Comparison of ENCODE assay signal across 10 cellular contexts in genomic region chr15:89362203-89363101, GRCh38. TPM values are rescaled to one million over a fixed set of nuclear protein-coding genes. Genes with fewer than 3 reads are reported as not detected.
DNase-seq lines count a peak whose midpoint lies in the region; ATAC-seq and TF ChIP-seq lines count a peak whose summit lies in the region.
"Had no signal": no experiment of that assay in that cellular context is flagged by ENCODE, and none has a peak within 500 bp of the region (broad histone marks: within the 10 kb centered on the region; RNA-seq: fewer than 3 reads in every experiment).

No MANE protein-coding gene starts in this region.

- no peaks in the 10 kb centered on the region for H3K36me3 Mint-ChIP-seq in natural killer cell treated with Interleukin-12 subunit alpha and Interleukin-12 subunit beta and Interleukin-15 and Interleukin-18, amount 100 ng/mL, for 72 hours
- H3K36me3 Mint-ChIP-seq in natural killer cell: no peaks in the 10 kb centered on the region
- peaks cover 18% of the 10 kb centered on the region for H3K36me3 Mint-ChIP-seq in effector memory CD8-positive, alpha-beta T cell (ENCODE audit: insufficient read depth)
- H3K36me3 Mint-ChIP-seq: CD4-positive, CD25-positive, alpha-beta regulatory T cell had no signal

- peak; percentile 34 for DNase-seq in natural killer cell treated with Interleukin-12 subunit alpha and Interleukin-12 subunit beta and Interleukin-15 and Interleukin-18, amount 100 ng/mL, for 72 hours (ENCODE audit: low spot score)
- DNase-seq in natural killer cell: no peak
- peak; percentile 72 for DNase-seq in NCI-H526 treated with DMSO at 0.1 percent for 48 hours (lab: John Stamatoyannopoulos, UW)
- no peak for DNase-seq in effector memory CD8-positive, alpha-beta T cell
- DNase-seq in GDM1 (lab: John Stamatoyannopoulos, UW): no peak
- no peak for DNase-seq in HT-29 (ENCODE audit: low spot score)

- H3K27me3 Mint-ChIP-seq in natural killer cell treated with Interleukin-12 subunit alpha and Interleukin-12 subunit beta and Interleukin-15 and Interleukin-18, amount 100 ng/mL, for 72 hours: peaks cover 60 to 61% of the 10 kb centered on the region in 2 donors
- peaks cover 70 to 80% of the 10 kb centered on the region in 2 donors for H3K27me3 Mint-ChIP-seq in natural killer cell (ENCODE audit: low read depth in 2 of 2)
- H3K27me3 Mint-ChIP-seq in effector memory CD8-positive, alpha-beta T cell: peaks cover 77 to 93% of the 10 kb centered on the region in 2 donors

- H3K27ac ChIP-seq in temporal lobe (ENCODE audit: low read depth, low read length): peak overlapping the region; percentile 61
- H3K27ac ChIP-seq: parathyroid adenoma had no signal

- H3K27ac Mint-ChIP-seq in natural killer cell treated with Interleukin-12 subunit alpha and Interleukin-12 subunit beta and Interleukin-15 and Interleukin-18, amount 100 ng/mL, for 72 hours: no peak overlapping the region
- no peak overlapping the region for H3K27ac Mint-ChIP-seq in natural killer cell
- H3K27ac Mint-ChIP-seq in effector memory CD8-positive, alpha-beta T cell: no peak overlapping the region
- H3K27ac Mint-ChIP-seq: CD4-positive, CD25-positive, alpha-beta regulatory T cell had no signal

- H3K9me3 Mint-ChIP-seq in natural killer cell treated with Interleukin-12 subunit alpha and Interleukin-12 subunit beta and Interleukin-15 and Interleukin-18, amount 100 ng/mL, for 72 hours: no peaks in the 10 kb centered on the region
- no peaks in the 10 kb centered on the region for H3K9me3 Mint-ChIP-seq in natural killer cell
- no peaks in the 10 kb centered on the region for H3K9me3 Mint-ChIP-seq in effector memory CD8-positive, alpha-beta T cell

- no peak for ATAC-seq in natural killer cell treated with Interleukin-12 subunit alpha and Interleukin-12 subunit beta and Interleukin-15 and Interleukin-18, amount 100 ng/mL, for 72 hours
- ATAC-seq in natural killer cell: no peak
- no peak for ATAC-seq in effector memory CD8-positive, alpha-beta T cell (replicated peaks)
- ATAC-seq in HG03571 (IDR thresholded peaks at IDR 0.05; ENCODE audit: unreplicated experiment): no peak

- TF ChIP-seq CTCF in natural killer cell (IDR thresholded peaks at IDR 0.05): no peak

- no peak overlapping the region for H3K4me3 Mint-ChIP-seq in natural killer cell treated with Interleukin-12 subunit alpha and Interleukin-12 subunit beta and Interleukin-15 and Interleukin-18, amount 100 ng/mL, for 72 hours
- H3K4me3 Mint-ChIP-seq in natural killer cell: no peak overlapping the region
- peak overlapping the region; percentile 59 to 61 for H3K4me3 Mint-ChIP-seq in effector memory CD8-positive, alpha-beta T cell

- intact Hi-C loops in natural killer cell (cut with micrococcal nuclease): no loop called here

- H3K4me1 Mint-ChIP-seq in natural killer cell treated with Interleukin-12 subunit alpha and Interleukin-12 subunit beta and Interleukin-15 and Interleukin-18, amount 100 ng/mL, for 72 hours (ENCODE audit: low read depth in 2 of 2): peaks cover 10 to 15% of the 10 kb centered on the region in 2 donors
- H3K4me1 Mint-ChIP-seq in natural killer cell: peaks cover 0 to 22% of the 10 kb centered on the region in 2 donors
- H3K4me1 Mint-ChIP-seq in effector memory CD8-positive, alpha-beta T cell (ENCODE audit: low read depth in 2 of 2): peaks cover 27 to 29% of the 10 kb centered on the region in 2 donors

RNA-seq across cellular contexts. Expression of gene POLG, which starts 27.8 kb away (rescaled TPM):
- 100 to 1,000 TPM; 169 to 184 TPM for total RNA-seq in natural killer cell treated with Interleukin-12 subunit alpha and Interleukin-12 subunit beta and Interleukin-15 and Interleukin-18, amount 100 ng/mL, for 72 hours
- total RNA-seq in natural killer cell (100 to 1,000 TPM; 205 to 253 (median 238) TPM), temporal lobe (27.5 TPM)
- 159 and 161 TPM in 2 replicates for total RNA-seq in HT-29 (2014; rRNA removed; shearing (Covaris generic))

Comparison
In these comparisons a context has a peak if more than half of its experiments do, and no peak if none do; other contexts are left out.
1. DNase-seq: peak in natural killer cell treated with Interleukin-12 subunit alpha and Interleukin-12 subunit beta and Interleukin-15 and Interleukin-18, amount 100 ng/mL, for 72 hours (single experiment) and NCI-H526 treated with DMSO at 0.1 percent for 48 hours (single experiment); none in natural killer cell (single experiment), effector memory CD8-positive, alpha-beta T cell (0 of 3), GDM1 (single experiment) and HT-29 (single experiment).
2. H3K4me3 Mint-ChIP-seq: peak in effector memory CD8-positive, alpha-beta T cell (2 of 2); none in natural killer cell treated with Interleukin-12 subunit alpha and Interleukin-12 subunit beta and Interleukin-15 and Interleukin-18, amount 100 ng/mL, for 72 hours (single experiment) and natural killer cell (single experiment).